ENCODE assay signal across 10 cellular contexts in genomic region chr1:204348722-204349121, GRCh38. TPM values are rescaled to one million over a fixed set of nuclear protein-coding genes. Genes with fewer than 3 reads are reported as not detected.
DNase-seq lines count a peak whose midpoint lies in the region; ATAC-seq, FAIRE-seq and TF ChIP-seq lines count a peak whose summit lies in the region.
"Had no signal": no experiment of that assay in that cellular context is flagged by ENCODE, and none has a peak within 500 bp of the region (broad histone marks: within the 10 kb centered on the region; RNA-seq: fewer than 3 reads in every experiment).

No MANE protein-coding gene starts in this region.

- no peak overlapping the region for H3K9ac ChIP-seq in H1 (replicated peaks in 1 of 4; ENCODE audit: extremely low read depth in 1 of 4, low read depth in 3 of 4, low read length in 3 of 4)
- H3K9ac ChIP-seq in mesendoderm (ENCODE audit: low read length): no peak overlapping the region

- no peak overlapping the region for H4K91ac ChIP-seq in H1 (replicated peaks; ENCODE audit: insufficient read length, low read length)

- peaks cover 7% of the 10 kb centered on the region for H3K27me3 Mint-ChIP-seq in stimulated activated naive CD8-positive, alpha-beta T cell treated with anti-CD3 and anti-CD28 coated beads, Interleukin-15, amount 100 ng/mL, for 72 hours

- no peak overlapping the region for H3K4ac ChIP-seq in H1 (replicated peaks; ENCODE audit: insufficient read length, low read depth, low read length)
- H3K4ac ChIP-seq in mesendoderm (ENCODE audit: low read depth, low read length): no peak overlapping the region

- no peaks in the 10 kb centered on the region for H3K9me3 ChIP-seq in H1 (ENCODE audit: insufficient read depth in 2 of 2, low read depth in 1 of 2, low read length in 1 of 2)

- H3K36me3 ChIP-seq in H1 (ENCODE audit: control insufficient read depth in 2 of 4, insufficient read depth in 4 of 4, low read length in 3 of 4) (no peaks in the 10 kb centered on the region), mesendoderm (ENCODE audit: control insufficient read depth, insufficient read depth, low read length) (no peaks in the 10 kb centered on the region)

- H3K4me3 Mint-ChIP-seq in stimulated activated naive CD8-positive, alpha-beta T cell treated with anti-CD3 and anti-CD28 coated beads, Interleukin-15, amount 100 ng/mL, for 72 hours: no peak overlapping the region
- H3K4me3 Mint-ChIP-seq: memory B cell; stimulated activated memory B cell treated with anti-CD40 and anti-IgM and Interleukin-4, amounts not matched to agents 10 μg/mL and 1 μg/mL and 100 μg/mL, for 72 hours had no signal

- POLR2A ChIA-PET in H1 (lab: Charles Lee; ENCODE audit: partially characterized antibody): interaction anchor here (0.6 to 1.1 kb wide), 2 partner anchors 25 to 65 kb away, joined by 3 to 5 read pairs; no protein-coding TSS in a partner anchor

- no peaks in the 10 kb centered on the region for H3K23me2 ChIP-seq in H1 (ENCODE audit: low read depth, low read length)

- no peak overlapping the region for H2BK20ac ChIP-seq in H1 (ENCODE audit: low read length)

- no peak overlapping the region for H2BK12ac ChIP-seq in H1 (ENCODE audit: low read depth, low read length)

- no peaks in the 10 kb centered on the region for H4K20me1 ChIP-seq in H1 (replicated peaks in 1 of 2; ENCODE audit: control insufficient read depth in 1 of 2, insufficient read depth in 2 of 2, low read length in 2 of 2)

- H3K23ac ChIP-seq in H1 (ENCODE audit: insufficient read length): no peak overlapping the region
- no peak overlapping the region for H3K23ac ChIP-seq in mesendoderm (ENCODE audit: low read length)

- H3K9me3 Mint-ChIP-seq in stimulated activated naive CD8-positive, alpha-beta T cell treated with anti-CD3 and anti-CD28 coated beads, Interleukin-15, amount 100 ng/mL, for 72 hours: no peaks in the 10 kb centered on the region
- H3K9me3 Mint-ChIP-seq: memory B cell; stimulated activated memory B cell treated with anti-CD40 and anti-IgM and Interleukin-4, amounts not matched to agents 10 μg/mL and 1 μg/mL and 100 μg/mL, for 72 hours had no signal

- H3K79me2 ChIP-seq in H1 (ENCODE audit: control insufficient read depth in 1 of 2, insufficient read depth in 2 of 2, low read length in 2 of 2) (no peaks in the 10 kb centered on the region), mesendoderm (ENCODE audit: control insufficient read depth, insufficient read depth, low read length) (no peaks in the 10 kb centered on the region)

- no peak for TF ChIP-seq CTCF in H1 (IDR thresholded peaks at IDR 0.05; ENCODE audit: control extremely low read depth in 1 of 3, insufficient read depth in 1 of 3, low read depth in 1 of 3, low read length in 3 of 3)

- ATAC-seq in stimulated activated naive CD8-positive, alpha-beta T cell treated with anti-CD3 and anti-CD28 coated beads, Interleukin-15, amount 100 ng/mL, for 72 hours: no peak
- ATAC-seq in GM19351 (IDR thresholded peaks at IDR 0.05; ENCODE audit: unreplicated experiment): no peak
- ATAC-seq: stimulated activated memory B cell treated with anti-CD40 and anti-IgM and Interleukin-4, amounts not matched to agents 10 μg/mL and 1 μg/mL and 100 μg/mL, for 72 hours had no signal

- H2BK5ac ChIP-seq in H1 (ENCODE audit: low read depth, low read length) (no peak overlapping the region), mesendoderm (ENCODE audit: low read length) (no peak overlapping the region)

- H3K56ac ChIP-seq in H1 (replicated peaks; ENCODE audit: insufficient read length, low read depth, low read length): no peak overlapping the region
- no peak overlapping the region for H3K56ac ChIP-seq in mesendoderm (ENCODE audit: low read length)

- CTCF ChIA-PET in H1 (lab: Charles Lee; ENCODE audit: partially characterized antibody): interaction anchor here (1.2 to 7.7 kb wide), 4 partner anchors 14 to 134 kb away, joined by 3 to 75 read pairs (median 10); partner anchors contain the start of gene GOLT1A

- H3K27ac ChIP-seq in H1 (ENCODE audit: low read depth, low read length) (no peak overlapping the region), mesendoderm (ENCODE audit: low read depth, low read length) (no peak overlapping the region)

- TF ChIP-seq POLR2A in H1 (IDR thresholded peaks at IDR 0.05; ENCODE audit: control extremely low read depth in 1 of 2, low read depth in 2 of 2, low read length in 2 of 2): no peak

- H3K4me1 Mint-ChIP-seq in stimulated activated naive CD8-positive, alpha-beta T cell treated with anti-CD3 and anti-CD28 coated beads, Interleukin-15, amount 100 ng/mL, for 72 hours: peaks cover 19% of the 10 kb centered on the region
- H3K4me1 Mint-ChIP-seq: memory B cell; stimulated activated memory B cell treated with anti-CD40 and anti-IgM and Interleukin-4, amounts not matched to agents 10 μg/mL and 1 μg/mL and 100 μg/mL, for 72 hours had no signal

- H3K14ac ChIP-seq in H1 (ENCODE audit: insufficient read length): no peak overlapping the region

- H4K5ac ChIP-seq in H1 (ENCODE audit: insufficient read length, low read depth, low read length) (no peak overlapping the region), mesendoderm (ENCODE audit: low read length) (no peak overlapping the region)

- no peak for TF ChIP-seq RAD21 in H1 (IDR thresholded peaks at IDR 0.05 in 1 of 2, conservative IDR thresholded peaks at IDR 0.05 in 1 of 2; ENCODE audit: low read depth in 2 of 2, low read length in 2 of 2)

- no peak overlapping the region; the same call in 1 of the 2 replicates for H2AFZ ChIP-seq in H1 (ENCODE audit: low read length)

- H3K4me1 ChIP-seq in H1 (replicated peaks in 1 of 4; ENCODE audit: control insufficient read depth in 3 of 4, insufficient read depth in 4 of 4, low read length in 3 of 4): peaks cover 6 to 21% (median 16%) of the 10 kb centered on the region in 4 experiments
- H3K4me1 ChIP-seq in mesendoderm (ENCODE audit: control insufficient read depth, low read depth, low read length): no peaks in the 10 kb centered on the region

- H4K8ac ChIP-seq in H1 (ENCODE audit: extremely low read depth, insufficient read depth, low read length) (0 out of 2 replicates have a peak overlapping the region, but pooled peaks have one; percentile 45), mesendoderm (ENCODE audit: low read depth, low read length) (no peak overlapping the region)

- DNase-seq in NCI-H146 (lab: John Stamatoyannopoulos, UW) (peak; percentile 53), NCI-H146 treated with DMSO at 0.1 percent for 48 hours (lab: John Stamatoyannopoulos, UW; ENCODE audit: unreplicated experiment) (no peak), H1 (ENCODE audit: low read depth in 1 of 2, low spot score in 2 of 2) (no peak), mesendoderm (peak; percentile 75), ureter (ENCODE audit: low spot score) (peak; percentile 71), pons (ENCODE audit: low spot score) (no peak)
- no peak for DNase-seq in stimulated activated naive CD8-positive, alpha-beta T cell treated with anti-CD3 and anti-CD28 coated beads, Interleukin-15, amount 100 ng/mL, for 72 hours

- 60% methylated on average over 5 of the region's 6 CpGs; no CpG with 5 or more reads in 1 of the 2 experiments for WGBS in H1 (ENCODE audit: extremely low coverage in 1 of 2, insufficient coverage in 1 of 2, insufficient read length in 1 of 2, insufficient replicate concordance in 2 of 2, low coverage in 1 of 2, low lambda C conversion rate in 2 of 2, missing lambda C conversion rate in 1 of 2), 2 experiments
- WGBS in mesendoderm (ENCODE audit: extremely low coverage, insufficient coverage, low lambda C conversion rate): no CpG with 5 or more reads among the region's 6 CpGs

- no peak for FAIRE-seq in H1 (lab: Jason Lieb, UNC)

- H2BK15ac ChIP-seq in H1 (ENCODE audit: low read length) (no peak overlapping the region), mesendoderm (replicated peaks; ENCODE audit: low read depth) (no peak overlapping the region)

- no peaks in the 10 kb centered on the region for H3K79me1 ChIP-seq in H1 (ENCODE audit: low read depth, low read length)
- H3K79me1 ChIP-seq in mesendoderm (ENCODE audit: low read length): no peaks in the 10 kb centered on the region

- H3K27me3 ChIP-seq in H1 (replicated peaks in 1 of 4; ENCODE audit: control insufficient read depth in 3 of 4, extremely low read depth in 1 of 4, insufficient read depth in 3 of 4, low read length in 3 of 4) (no peaks in the 10 kb centered on the region), mesendoderm (ENCODE audit: insufficient read depth, low read length, poor library complexity) (no peaks in the 10 kb centered on the region)

- no peak overlapping the region for H3K4me2 ChIP-seq in H1 (ENCODE audit: insufficient read depth in 1 of 2, low read depth in 2 of 2, low read length in 2 of 2)
- no peak overlapping the region for H3K4me2 ChIP-seq in mesendoderm (ENCODE audit: low read length)

- H3K27ac Mint-ChIP-seq in stimulated activated naive CD8-positive, alpha-beta T cell treated with anti-CD3 and anti-CD28 coated beads, Interleukin-15, amount 100 ng/mL, for 72 hours: no peak overlapping the region
- H3K27ac Mint-ChIP-seq: memory B cell; stimulated activated memory B cell treated with anti-CD40 and anti-IgM and Interleukin-4, amounts not matched to agents 10 μg/mL and 1 μg/mL and 100 μg/mL, for 72 hours had no signal

- TF ChIP-seq EP300 in H1 (IDR thresholded peaks at IDR 0.05; ENCODE audit: borderline replicate concordance in 1 of 2, low read depth in 2 of 2, low read length in 2 of 2): no peak

- no peak overlapping the region for H3K18ac ChIP-seq in H1 (ENCODE audit: extremely low read depth, low read length)
- H3K18ac ChIP-seq in mesendoderm (ENCODE audit: low read length): no peak overlapping the region

- H2BK120ac ChIP-seq in H1 (replicated peaks; ENCODE audit: low read depth, low read length): no peak overlapping the region
- no peak overlapping the region for H2BK120ac ChIP-seq in mesendoderm (ENCODE audit: low read depth, low read length)

- H2AK5ac ChIP-seq in H1 (ENCODE audit: low read depth, low read length): 0 out of 2 replicates have a peak overlapping the region, but pooled peaks have one; percentile 39
- no peak overlapping the region for H2AK5ac ChIP-seq in mesendoderm (ENCODE audit: low read length)

- no peak overlapping the region for H3K4me3 ChIP-seq in H1 (ENCODE audit: extremely low read depth in 1 of 4, insufficient read depth in 2 of 4, low read depth in 3 of 4, low read length in 4 of 4)
- H3K4me3 ChIP-seq in mesendoderm (ENCODE audit: low read length): no peak overlapping the region

TF ChIP-seq in H1, 55 proteins besides CTCF, POLR2A, EP300 and RAD21 (continues in another document):
- TF ChIP-seq SRF (IDR thresholded peaks at IDR 0.05; ENCODE audit: low read depth, low read length): no peak

RNA-seq across cellular contexts. Expression of gene PLEKHA6, which starts 11.0 kb away (rescaled TPM):
- 17.0 and 20.2 TPM in 2 replicates for total RNA-seq in H1 (2021; fragmentation: NEBNext Ultra II Directional; extraction: Animal tissue kit (Norgen Biotek cat#: 25700))
- polyA plus RNA-seq in H1 (2011; rRNA removed): 4.8 and 7.6 TPM in 2 replicates
- polyA plus RNA-seq in H1 (2011; cell fraction: cytosol; rRNA removed): 4.3 TPM
- 14.4 TPM for polyA plus RNA-seq in H1 (2011; cell fraction: nucleus; rRNA removed)
- polyA plus RNA-seq in H1 (2012, experiment 1 of 2): 6.7 to 8.7 TPM (median 7.6 TPM) in 4 replicates
- 5.8 TPM for polyA plus RNA-seq in H1 (2012, experiment 2 of 2)
- polyA plus RNA-seq in H1 (2013, experiment 1 of 2): 5.4 TPM
- 5.0 TPM for polyA plus RNA-seq in H1 (2013, experiment 2 of 2)
- polyA minus RNA-seq in H1 (2011; rRNA and poly(A)+ RNA removed): 5.3 and 6.3 TPM in 2 replicates
- 7.0 TPM for polyA minus RNA-seq in H1 (2011; cell fraction: cytosol; rRNA and poly(A)+ RNA removed)
- polyA minus RNA-seq in H1 (2011; cell fraction: nucleus; rRNA and poly(A)+ RNA removed): 8.2 TPM
- polyA plus RNA-seq in mesendoderm (2013, experiment 1 of 2): 1.3 TPM
- polyA plus RNA-seq in mesendoderm (2013, experiment 2 of 2): 1.2 TPM
- 61.5 TPM for total RNA-seq in ureter

Comparison
In these comparisons a context has a peak if more than half of its experiments do, and no peak if none do; other contexts are left out.
1. DNase-seq: peak in NCI-H146 (single experiment), mesendoderm (single experiment) and ureter (single experiment); none in NCI-H146 treated with DMSO at 0.1 percent for 48 hours (single experiment), H1 (0 of 2), pons (single experiment) and stimulated activated naive CD8-positive, alpha-beta T cell treated with anti-CD3 and anti-CD28 coated beads, Interleukin-15, amount 100 ng/mL, for 72 hours (0 of 2).